Comparison of ENCODE assay signal across 19 cellular contexts in genomic region chr4:147658501-147658900, GRCh38.
"Had no signal": no experiment of that assay in that cellular context is flagged by ENCODE, and none has a peak within 500 bp of the region (broad histone marks: within the 10 kb centered on the region; RNA-seq: fewer than 3 reads in every experiment).

No MANE protein-coding gene starts in this region.

- DNase-seq: KBM-7, MG63, NCI-H1092 treated with DMSO at 0.1 percent for 48 hours, NCI-H1436, NCI-H187, NCI-H2029, NCI-H2081 treated with DMSO at 0.1 percent for 48 hours, NCI-H2171, NCI-H226, NCI-H446, NCI-H510A, NCI-H524 treated with DMSO at 0.1 percent for 48 hours, NCI-H69, NCI-H774, Right ventricle myocardium superior, RPMI8226, SIG-M5 had no signal

- H3K4me3 ChIP-seq: MG63, SJSA1, SK-N-MC had no signal

- H3K9me3 ChIP-seq: MG63, SJSA1 had no signal

- H3K36me3 ChIP-seq: MG63 had no signal

- H3K4me1 ChIP-seq: SJSA1 had no signal

- H3K27me3 ChIP-seq: MG63, SJSA1 had no signal

- H3K27ac ChIP-seq: SJSA1, SK-N-MC had no signal
